Comparison of ENCODE assay signal across 18 cellular contexts in genomic region chr1:182752077-182752826, GRCh38. TPM values are rescaled to one million over a fixed set of nuclear protein-coding genes. Genes with fewer than 3 reads are reported as not detected.
DNase-seq lines count a peak whose midpoint lies in the region; ATAC-seq and TF ChIP-seq lines count a peak whose summit lies in the region.
"Had no signal": no experiment of that assay in that cellular context is flagged by ENCODE, and none has a peak within 500 bp of the region (broad histone marks: within the 10 kb centered on the region; RNA-seq: fewer than 3 reads in every experiment).

No MANE protein-coding gene starts in this region.

- H3K9me3 Mint-ChIP-seq in nephron = peaks cover 3% of the 10 kb centered on the region
- H3K9me3 Mint-ChIP-seq: activated CD4-positive, alpha-beta memory T cell treated with anti-CD3 and anti-CD28 coated beads for 36 hours had no signal

- peaks cover 39% of the 10 kb centered on the region for H3K4me1 Mint-ChIP-seq in nephron

- ATAC-seq in GM21367 (IDR thresholded peaks at IDR 0.05; ENCODE audit: unreplicated experiment) (no peak), HG02870 (IDR thresholded peaks at IDR 0.05; ENCODE audit: unreplicated experiment) (no peak)
- ATAC-seq: pancreas had no signal

- H3K36me3 Mint-ChIP-seq in nephron (ENCODE audit: low read depth) = no peaks in the 10 kb centered on the region
- H3K36me3 Mint-ChIP-seq: activated CD4-positive, alpha-beta memory T cell treated with anti-CD3 and anti-CD28 coated beads for 36 hours had no signal

- peak overlapping the region; percentile 5 to 85 (median 16) for H3K27ac Mint-ChIP-seq in nephron
- H3K27ac Mint-ChIP-seq: activated CD4-positive, alpha-beta memory T cell treated with anti-CD3 and anti-CD28 coated beads for 36 hours had no signal

- TF ChIP-seq CTCF in foreskin fibroblast (IDR thresholded peaks at IDR 0.05; ENCODE audit: low read depth, low read length) (no peak), nephron (IDR thresholded peaks at IDR 0.05; ENCODE audit: unreplicated experiment in 3 of 3) (no peak)

- no peaks in the 10 kb centered on the region for H3K27me3 Mint-ChIP-seq in nephron (ENCODE audit: low read depth)

- H3K4me3 Mint-ChIP-seq in nephron = no peak overlapping the region
- H3K4me3 Mint-ChIP-seq: activated CD4-positive, alpha-beta memory T cell treated with anti-CD3 and anti-CD28 coated beads for 36 hours had no signal

- DNase-seq in AG08395 (ENCODE audit: low spot score) (peak; percentile 37), HT1080 (ENCODE audit: low read depth) (peak; percentile 81), foreskin fibroblast (peak; percentile 5 to 10), SK-N-DZ (ENCODE audit: low spot score) (no peak), T1000 (lab: John Stamatoyannopoulos, UW) (no peak)
- DNase-seq: activated CD4-positive, alpha-beta memory T cell treated with anti-CD3 and anti-CD28 coated beads for 36 hours; activated effector memory CD4-positive, alpha-beta T cell treated with Interleukin-2 at 50 U/mL for 16 hours; AML-193; DND-41; KG1; NCI-H187; NCI-H774; pancreas; stimulated activated CD4-positive, alpha-beta T cell treated with anti-CD3 and anti-CD28 coated beads, Interleukin-2, amount 100 ng/mL, for 24 hours had no signal

- H3K4me3 ChIP-seq in foreskin fibroblast (ENCODE audit: low read depth in 1 of 2, low read length in 2 of 2) = no peak overlapping the region
- H3K4me3 ChIP-seq: pancreas, uterus had no signal

RNA-seq across cellular contexts. Expression of gene NPL, which starts 37.3 kb away (rescaled TPM):
- total RNA-seq in HT1080 (2014; rRNA removed; shearing (Covaris generic)) = 1.4 and 1.7 TPM in 2 replicates
- polyA plus RNA-seq in HT1080 (2015; cell fraction: cytosol; rRNA removed) = 1.7 and 2.7 TPM in 2 replicates
- polyA plus RNA-seq in HT1080 (2015; cell fraction: nucleus; rRNA removed) = 3.8 and 4.0 TPM in 2 replicates
- polyA plus RNA-seq in SK-N-DZ (2014; cell fraction: cytosol; rRNA removed) = 1.1 and 1.6 TPM in 2 replicates
- polyA plus RNA-seq in SK-N-DZ (2014; cell fraction: nucleus; rRNA removed) = 2.9 and 4.4 TPM in 2 replicates

Comparison
In these comparisons a context has a peak if more than half of its experiments do, and no peak if none do; other contexts are left out.
1. DNase-seq: peak in AG08395 (single experiment), HT1080 (single experiment) and foreskin fibroblast (2 of 2); none in SK-N-DZ (single experiment) and T1000 (single experiment).